In genomic region chr1:23168462-23169218, GRCh38 we compare ENCODE assay signal across 1 cellular context.
TF ChIP-seq lines count a peak whose summit lies in the region.

Gene LUZP1 (minus strand): TSS chr1:23168856.

TF ChIP-seq in HepG2, 621 proteins besides CTCF, POLR2A, EP300 and RAD21 (continued from another document and continues in another):
- TF ChIP-seq RELA (CRISPR knock-in tag; IDR thresholded peaks at IDR 0.05), result no peak
- no peak for TF ChIP-seq ELF1 (CRISPR knock-in tag; IDR thresholded peaks at IDR 0.05)
- TF ChIP-seq SIN3B (IDR thresholded peaks at IDR 0.05; ENCODE audit: low read length), result no peak
- TF ChIP-seq, protein P1, sequence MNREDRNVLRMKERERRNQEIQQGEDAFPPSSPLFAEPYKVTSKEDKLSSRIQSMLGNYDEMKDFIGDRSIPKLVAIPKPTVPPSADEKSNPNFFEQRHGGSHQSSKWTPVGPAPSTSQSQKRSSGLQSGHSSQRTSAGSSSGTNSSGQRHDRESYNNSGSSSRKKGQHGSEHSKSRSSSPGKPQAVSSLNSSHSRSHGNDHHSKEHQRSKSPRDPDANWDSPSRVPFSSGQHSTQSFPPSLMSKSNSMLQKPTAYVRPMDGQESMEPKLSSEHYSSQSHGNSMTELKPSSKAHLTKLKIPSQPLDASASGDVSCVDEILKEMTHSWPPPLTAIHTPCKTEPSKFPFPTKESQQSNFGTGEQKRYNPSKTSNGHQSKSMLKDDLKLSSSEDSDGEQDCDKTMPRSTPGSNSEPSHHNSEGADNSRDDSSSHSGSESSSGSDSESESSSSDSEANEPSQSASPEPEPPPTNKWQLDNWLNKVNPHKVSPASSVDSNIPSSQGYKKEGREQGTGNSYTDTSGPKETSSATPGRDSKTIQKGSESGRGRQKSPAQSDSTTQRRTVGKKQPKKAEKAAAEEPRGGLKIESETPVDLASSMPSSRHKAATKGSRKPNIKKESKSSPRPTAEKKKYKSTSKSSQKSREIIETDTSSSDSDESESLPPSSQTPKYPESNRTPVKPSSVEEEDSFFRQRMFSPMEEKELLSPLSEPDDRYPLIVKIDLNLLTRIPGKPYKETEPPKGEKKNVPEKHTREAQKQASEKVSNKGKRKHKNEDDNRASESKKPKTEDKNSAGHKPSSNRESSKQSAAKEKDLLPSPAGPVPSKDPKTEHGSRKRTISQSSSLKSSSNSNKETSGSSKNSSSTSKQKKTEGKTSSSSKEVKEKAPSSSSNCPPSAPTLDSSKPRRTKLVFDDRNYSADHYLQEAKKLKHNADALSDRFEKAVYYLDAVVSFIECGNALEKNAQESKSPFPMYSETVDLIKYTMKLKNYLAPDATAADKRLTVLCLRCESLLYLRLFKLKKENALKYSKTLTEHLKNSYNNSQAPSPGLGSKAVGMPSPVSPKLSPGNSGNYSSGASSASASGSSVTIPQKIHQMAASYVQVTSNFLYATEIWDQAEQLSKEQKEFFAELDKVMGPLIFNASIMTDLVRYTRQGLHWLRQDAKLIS (CRISPR knock-in tag; IDR thresholded peaks at IDR 0.05), result no peak
- no peak for TF ChIP-seq NFE2 (CRISPR knock-in tag; IDR thresholded peaks at IDR 0.05)
- TF ChIP-seq ZNF292 (CRISPR knock-in tag; IDR thresholded peaks at IDR 0.05; ENCODE audit: borderline replicate concordance, low read depth), result no peak
- TF ChIP-seq NFIB (CRISPR knock-in tag; IDR thresholded peaks at IDR 0.05; ENCODE audit: borderline replicate concordance), result no peak
- TF ChIP-seq ZNF883 (CRISPR knock-in tag; IDR thresholded peaks at IDR 0.05; ENCODE audit: not compliant biosample characterization), result no peak
- no peak for TF ChIP-seq TCF12 (IDR thresholded peaks at IDR 0.05)
- no peak for TF ChIP-seq TCF12 (CRISPR knock-in tag; IDR thresholded peaks at IDR 0.05)
- TF ChIP-seq ZBTB21 (CRISPR knock-in tag; IDR thresholded peaks at IDR 0.05), result no peak
- no peak for TF ChIP-seq PHF5A (CRISPR knock-in tag; IDR thresholded peaks at IDR 0.05; ENCODE audit: low read depth, unreplicated experiment)
- TF ChIP-seq, protein P2, sequence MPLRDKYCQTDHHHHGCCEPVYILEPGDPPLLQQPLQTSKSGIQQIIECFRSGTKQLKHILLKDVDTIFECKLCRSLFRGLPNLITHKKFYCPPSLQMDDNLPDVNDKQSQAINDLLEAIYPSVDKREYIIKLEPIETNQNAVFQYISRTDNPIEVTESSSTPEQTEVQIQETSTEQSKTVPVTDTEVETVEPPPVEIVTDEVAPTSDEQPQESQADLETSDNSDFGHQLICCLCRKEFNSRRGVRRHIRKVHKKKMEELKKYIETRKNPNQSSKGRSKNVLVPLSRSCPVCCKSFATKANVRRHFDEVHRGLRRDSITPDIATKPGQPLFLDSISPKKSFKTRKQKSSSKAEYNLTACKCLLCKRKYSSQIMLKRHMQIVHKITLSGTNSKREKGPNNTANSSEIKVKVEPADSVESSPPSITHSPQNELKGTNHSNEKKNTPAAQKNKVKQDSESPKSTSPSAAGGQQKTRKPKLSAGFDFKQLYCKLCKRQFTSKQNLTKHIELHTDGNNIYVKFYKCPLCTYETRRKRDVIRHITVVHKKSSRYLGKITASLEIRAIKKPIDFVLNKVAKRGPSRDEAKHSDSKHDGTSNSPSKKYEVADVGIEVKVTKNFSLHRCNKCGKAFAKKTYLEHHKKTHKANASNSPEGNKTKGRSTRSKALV (CRISPR knock-in tag; IDR thresholded peaks at IDR 0.05), result no peak
- TF ChIP-seq, protein P3, sequence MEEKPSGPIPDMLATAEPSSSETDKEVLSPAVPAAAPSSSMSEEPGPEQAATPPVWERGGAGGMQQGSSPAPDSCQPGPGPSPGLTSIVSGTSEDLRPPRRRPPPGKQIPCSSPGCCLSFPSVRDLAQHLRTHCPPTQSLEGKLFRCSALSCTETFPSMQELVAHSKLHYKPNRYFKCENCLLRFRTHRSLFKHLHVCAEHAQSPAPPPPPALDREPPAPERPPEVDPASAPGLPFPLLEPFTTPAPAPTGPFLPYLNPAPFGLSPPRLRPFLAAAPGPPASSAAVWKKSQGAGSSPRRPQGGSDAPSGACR (CRISPR knock-in tag; IDR thresholded peaks at IDR 0.05), result no peak
- no peak for TF ChIP-seq SMAD3 (CRISPR knock-in tag; IDR thresholded peaks at IDR 0.05)
- no peak for TF ChIP-seq ZNF567 (CRISPR knock-in tag; IDR thresholded peaks at IDR 0.05; ENCODE audit: borderline replicate concordance)
- 0 out of 2 replicates have a peak, but pooled peaks have one; percentile 12 for TF ChIP-seq HNF4A (CRISPR knock-in tag; IDR thresholded peaks at IDR 0.05)
- TF ChIP-seq CC2D1A (CRISPR knock-in tag; IDR thresholded peaks at IDR 0.05), result no peak
- TF ChIP-seq ZSCAN29 (CRISPR knock-in tag; conservative IDR thresholded peaks at IDR 0.05), result 0 out of 2 replicates have a peak, but pooled peaks have one; percentile 49
- TF ChIP-seq, protein P4, sequence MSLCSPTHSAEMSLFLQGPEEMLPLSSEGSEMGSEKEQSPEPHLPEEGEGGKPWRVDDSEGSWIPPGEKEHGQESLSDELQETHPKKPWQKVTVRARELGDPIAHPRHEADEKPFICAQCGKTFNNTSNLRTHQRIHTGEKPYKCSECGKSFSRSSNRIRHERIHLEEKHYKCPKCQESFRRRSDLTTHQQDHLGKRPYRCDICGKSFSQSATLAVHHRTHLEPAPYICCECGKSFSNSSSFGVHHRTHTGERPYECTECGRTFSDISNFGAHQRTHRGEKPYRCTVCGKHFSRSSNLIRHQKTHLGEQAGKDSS (CRISPR knock-in tag; IDR thresholded peaks at IDR 0.05; ENCODE audit: borderline replicate concordance, low read depth), result no peak; the same call in 1 of the 2 replicates
- TF ChIP-seq ZNF597 (CRISPR knock-in tag; IDR thresholded peaks at IDR 0.05), result no peak
- TF ChIP-seq, protein P5, sequence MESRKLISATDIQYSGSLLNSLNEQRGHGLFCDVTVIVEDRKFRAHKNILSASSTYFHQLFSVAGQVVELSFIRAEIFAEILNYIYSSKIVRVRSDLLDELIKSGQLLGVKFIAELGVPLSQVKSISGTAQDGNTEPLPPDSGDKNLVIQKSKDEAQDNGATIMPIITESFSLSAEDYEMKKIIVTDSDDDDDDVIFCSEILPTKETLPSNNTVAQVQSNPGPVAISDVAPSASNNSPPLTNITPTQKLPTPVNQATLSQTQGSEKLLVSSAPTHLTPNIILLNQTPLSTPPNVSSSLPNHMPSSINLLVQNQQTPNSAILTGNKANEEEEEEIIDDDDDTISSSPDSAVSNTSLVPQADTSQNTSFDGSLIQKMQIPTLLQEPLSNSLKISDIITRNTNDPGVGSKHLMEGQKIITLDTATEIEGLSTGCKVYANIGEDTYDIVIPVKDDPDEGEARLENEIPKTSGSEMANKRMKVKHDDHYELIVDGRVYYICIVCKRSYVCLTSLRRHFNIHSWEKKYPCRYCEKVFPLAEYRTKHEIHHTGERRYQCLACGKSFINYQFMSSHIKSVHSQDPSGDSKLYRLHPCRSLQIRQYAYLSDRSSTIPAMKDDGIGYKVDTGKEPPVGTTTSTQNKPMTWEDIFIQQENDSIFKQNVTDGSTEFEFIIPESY (CRISPR knock-in tag; IDR thresholded peaks at IDR 0.05), result no peak
- no peak for TF ChIP-seq RAD51 (IDR thresholded peaks at IDR 0.05; ENCODE audit: borderline replicate concordance)
- TF ChIP-seq ZNF354B (CRISPR knock-in tag; IDR thresholded peaks at IDR 0.05), result no peak
- TF ChIP-seq ZFP36 (IDR thresholded peaks at IDR 0.05; ENCODE audit: borderline replicate concordance, low read depth, low read length, partially characterized antibody), result no peak
- no peak for TF ChIP-seq CEBPZ (IDR thresholded peaks at IDR 0.05; ENCODE audit: low read length)
- no peak for TF ChIP-seq MTF1 (CRISPR knock-in tag; IDR thresholded peaks at IDR 0.05)
- peak; percentile 47; the same call in 1 of the 2 replicates for TF ChIP-seq GATA4 (IDR thresholded peaks at IDR 0.05; ENCODE audit: borderline replicate concordance, low read depth)
- TF ChIP-seq DNMT1 (CRISPR knock-in tag; IDR thresholded peaks at IDR 0.05), result no peak
- 0 out of 2 replicates have a peak, but pooled peaks have one; percentile 62 for TF ChIP-seq ZNF792 (CRISPR knock-in tag; IDR thresholded peaks at IDR 0.05)
- TF ChIP-seq, protein P6, sequence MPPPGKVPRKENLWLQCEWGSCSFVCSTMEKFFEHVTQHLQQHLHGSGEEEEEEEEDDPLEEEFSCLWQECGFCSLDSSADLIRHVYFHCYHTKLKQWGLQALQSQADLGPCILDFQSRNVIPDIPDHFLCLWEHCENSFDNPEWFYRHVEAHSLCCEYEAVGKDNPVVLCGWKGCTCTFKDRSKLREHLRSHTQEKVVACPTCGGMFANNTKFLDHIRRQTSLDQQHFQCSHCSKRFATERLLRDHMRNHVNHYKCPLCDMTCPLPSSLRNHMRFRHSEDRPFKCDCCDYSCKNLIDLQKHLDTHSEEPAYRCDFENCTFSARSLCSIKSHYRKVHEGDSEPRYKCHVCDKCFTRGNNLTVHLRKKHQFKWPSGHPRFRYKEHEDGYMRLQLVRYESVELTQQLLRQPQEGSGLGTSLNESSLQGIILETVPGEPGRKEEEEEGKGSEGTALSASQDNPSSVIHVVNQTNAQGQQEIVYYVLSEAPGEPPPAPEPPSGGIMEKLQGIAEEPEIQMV (CRISPR knock-in tag; IDR thresholded peaks at IDR 0.05; ENCODE audit: low read depth), result no peak
- peak; percentile 37; the same call in 1 of the 2 replicates for TF ChIP-seq ZNF768 (CRISPR knock-in tag; IDR thresholded peaks at IDR 0.05)
- TF ChIP-seq GRHL1 (CRISPR knock-in tag; conservative IDR thresholded peaks at IDR 0.05), result no peak
- TF ChIP-seq ZNF879 (CRISPR knock-in tag; IDR thresholded peaks at IDR 0.05), result no peak
- 0 out of 2 replicates have a peak, but pooled peaks have one; percentile 29 for TF ChIP-seq ZNF557 (CRISPR knock-in tag; IDR thresholded peaks at IDR 0.05)
- TF ChIP-seq SP140L (CRISPR knock-in tag; IDR thresholded peaks at IDR 0.05; ENCODE audit: borderline replicate concordance), result no peak
- TF ChIP-seq ZNF350 (CRISPR knock-in tag; IDR thresholded peaks at IDR 0.05; ENCODE audit: borderline replicate concordance, low read depth), result no peak
- no peak; the same call in 1 of the 2 replicates for TF ChIP-seq ZNF367 (CRISPR knock-in tag; IDR thresholded peaks at IDR 0.05; ENCODE audit: borderline replicate concordance)
- no peak for TF ChIP-seq CBFB (CRISPR knock-in tag; IDR thresholded peaks at IDR 0.05)
- TF ChIP-seq ZNF616 (CRISPR knock-in tag; IDR thresholded peaks at IDR 0.05; ENCODE audit: low read depth), result no peak
- TF ChIP-seq GATAD1 (CRISPR knock-in tag; IDR thresholded peaks at IDR 0.05), result peak; percentile 16; the same call in 1 of the 2 replicates
